7 cellular contexts compared by ENCODE assay signal in the genomic region with DNA sequence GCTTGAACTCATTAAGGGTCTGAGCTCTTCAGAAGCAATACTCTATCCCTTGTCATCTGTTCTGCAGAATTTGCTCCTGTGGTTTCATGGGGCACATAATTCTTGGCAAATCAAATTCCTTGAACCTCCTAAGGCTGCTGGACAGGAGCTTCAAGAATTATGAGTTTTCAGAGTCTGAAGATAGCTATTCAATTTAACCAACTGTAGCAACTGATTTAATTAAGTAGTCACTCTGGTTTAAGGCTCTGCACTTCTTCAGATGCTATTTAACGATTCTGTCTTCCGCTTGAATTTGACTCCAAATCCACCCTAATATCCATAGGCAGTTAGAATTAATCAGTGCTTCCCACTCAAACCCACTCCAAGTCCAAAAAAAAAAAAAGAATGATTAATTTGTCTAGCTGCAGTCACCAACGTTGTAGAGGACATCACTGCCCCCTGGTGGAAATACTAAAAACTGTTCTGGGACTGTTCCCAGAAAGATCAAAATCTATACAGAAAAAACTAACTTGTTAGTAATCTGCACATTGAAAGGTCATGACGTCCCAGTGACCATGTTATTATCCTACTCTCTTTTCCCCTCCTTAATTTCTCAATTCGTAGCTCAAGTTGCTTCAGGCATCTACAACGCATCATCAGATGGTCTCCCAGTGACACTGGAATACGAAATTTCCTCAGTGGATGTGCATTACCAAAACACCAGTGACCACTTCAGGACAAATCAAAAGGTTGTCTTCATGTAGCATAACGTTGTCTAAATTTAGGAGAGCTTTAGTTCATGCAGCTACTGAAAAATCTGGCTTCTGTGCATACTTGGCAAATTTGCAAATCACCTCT.
DNase-seq lines count a peak whose midpoint lies in the region; FAIRE-seq and TF ChIP-seq lines count a peak whose summit lies in the region.

No MANE protein-coding gene starts in this region.

- no peak overlapping the region for H3K9ac ChIP-seq in GM23248
- no peak overlapping the region for H3K9ac ChIP-seq in kidney (ENCODE audit: low read length in 2 of 2)

- peaks cover 5% of the 10 kb centered on the region for H3K4me1 Mint-ChIP-seq in T-helper 2 cell treated with Interferon-gamma antibody and Interleukin-4, amounts not matched to agents 5 μg/mL and 100 μg/mL, for 36 hours (ENCODE audit: low read depth)

- peak; percentile 77 for TF ChIP-seq CTCF in DOHH2 (IDR thresholded peaks at IDR 0.05; ENCODE audit: low read depth, low read length, poor library complexity, severe bottlenecking)
- TF ChIP-seq CTCF in astrocyte of the spinal cord (IDR thresholded peaks at IDR 0.05; ENCODE audit: low read depth, low read length), result peak; percentile 58
- peak; percentile 63 for TF ChIP-seq CTCF in kidney (IDR thresholded peaks at IDR 0.05; ENCODE audit: borderline replicate concordance, extremely low read depth, insufficient read depth)
- peak; percentile 27 to 62 (median 54) for TF ChIP-seq CTCF in tibial nerve (IDR thresholded peaks at IDR 0.05)

- H3K4me3 ChIP-seq in DOHH2 (ENCODE audit: low read length) (no peak overlapping the region), GM23248 (no peak overlapping the region), astrocyte of the spinal cord (ENCODE audit: low read depth, low read length) (no peak overlapping the region), kidney (ENCODE audit: low read length in 2 of 2) (no peak overlapping the region), tibial nerve (no peak overlapping the region)

- DNase-seq in GM23248 (peak; percentile 66), NCI-H460 (ENCODE audit: extremely low read depth, low read depth) (peak; percentile 49), astrocyte of the spinal cord (ENCODE audit: low read depth, low spot score) (peak; percentile 47), kidney (no peak), tibial nerve (ENCODE audit: low spot score in 2 of 2) (peak in 1 of 2 donors; percentile 31)
- no peak for DNase-seq in T-helper 2 cell treated with Interferon-gamma antibody and Interleukin-4, amounts not matched to agents 5 μg/mL and 100 μg/mL, for 36 hours (ENCODE audit: low spot score)

- no peaks in the 10 kb centered on the region for H3K4me1 ChIP-seq in DOHH2 (ENCODE audit: control insufficient read depth, low read length)
- no peaks in the 10 kb centered on the region for H3K4me1 ChIP-seq in GM23248 (ENCODE audit: insufficient read depth)
- H3K4me1 ChIP-seq in kidney (ENCODE audit: control insufficient read depth in 1 of 2, insufficient read depth in 1 of 2, low read depth in 1 of 2, low read length in 2 of 2), result no peaks in the 10 kb centered on the region
- H3K4me1 ChIP-seq in tibial nerve, result no peaks in the 10 kb centered on the region

- H2AFZ ChIP-seq in GM23248, result no peak overlapping the region

- no peak overlapping the region for H3K4me3 Mint-ChIP-seq in T-helper 2 cell treated with Interferon-gamma antibody and Interleukin-4, amounts not matched to agents 5 μg/mL and 100 μg/mL, for 36 hours

- no peak for TF ChIP-seq EP300 in tibial nerve (IDR thresholded peaks at IDR 0.05)

- no peaks in the 10 kb centered on the region for H3K9me3 Mint-ChIP-seq in T-helper 2 cell treated with Interferon-gamma antibody and Interleukin-4, amounts not matched to agents 5 μg/mL and 100 μg/mL, for 36 hours

- no peaks in the 10 kb centered on the region for H3F3A ChIP-seq in DOHH2 (ENCODE audit: control insufficient read depth, insufficient read depth)
- H3F3A ChIP-seq in GM23248 (ENCODE audit: insufficient read depth), result no peaks in the 10 kb centered on the region

- 10 to 13% methylated on average over 8 of the region's 8 CpGs for WGBS in GM23248 (ENCODE audit: low coverage in 1 of 2, low lambda C conversion rate in 2 of 2, missing lambda C conversion rate in 2 of 2), 2 experiments
- 21 to 24% methylated on average over 8 of the region's 8 CpGs for WGBS in tibial nerve, 2 donors

- peak; percentile 41 for FAIRE-seq in kidney (lab: Jason Lieb, UNC)

- intact Hi-C loops in kidney (cut with DNase I), result no loop called here

- in situ Hi-C loops in GM23248 (cut with MboI) (loop anchor here (10.0 kb wide), 1 partner anchor 948 kb away; no protein-coding TSS in a partner anchor), astrocyte of the spinal cord (cut with HindIII; ENCODE audit: low sequenced_read_pairs) (no loop called here)

- H3K27me3 ChIP-seq in DOHH2 (ENCODE audit: control insufficient read depth, low read length), result no peaks in the 10 kb centered on the region
- peaks cover 13% of the 10 kb centered on the region; the same call in 1 of the 2 replicates for H3K27me3 ChIP-seq in GM23248 (replicated peaks; ENCODE audit: insufficient read depth)
- H3K27me3 ChIP-seq in tibial nerve, result no peaks in the 10 kb centered on the region

- peaks cover 12% of the 10 kb centered on the region for H3K27me3 Mint-ChIP-seq in T-helper 2 cell treated with Interferon-gamma antibody and Interleukin-4, amounts not matched to agents 5 μg/mL and 100 μg/mL, for 36 hours (ENCODE audit: low read depth)

- H3K9me2 ChIP-seq in DOHH2 (replicated peaks; ENCODE audit: control insufficient read depth, low read length) (no peaks in the 10 kb centered on the region), GM23248 (ENCODE audit: insufficient read depth) (no peaks in the 10 kb centered on the region)

- no peaks in the 10 kb centered on the region for H3K36me3 ChIP-seq in DOHH2 (ENCODE audit: control insufficient read depth, low read length)
- H3K36me3 ChIP-seq in GM23248 (ENCODE audit: low read depth), result no peaks in the 10 kb centered on the region
- no peaks in the 10 kb centered on the region for H3K36me3 ChIP-seq in kidney (ENCODE audit: control insufficient read depth in 1 of 2, insufficient read depth in 2 of 2, low read length in 2 of 2)
- no peaks in the 10 kb centered on the region for H3K36me3 ChIP-seq in tibial nerve

- H4K20me1 ChIP-seq in DOHH2 (ENCODE audit: control insufficient read depth, insufficient read depth, low read depth, low read length) (no peaks in the 10 kb centered on the region), GM23248 (ENCODE audit: insufficient read depth) (no peaks in the 10 kb centered on the region)

- H3K27ac ChIP-seq in DOHH2 (ENCODE audit: low read depth, low read length), result no peak overlapping the region
- H3K27ac ChIP-seq in GM23248, result no peak overlapping the region
- no peak overlapping the region for H3K27ac ChIP-seq in kidney (ENCODE audit: low read depth in 2 of 2, low read length in 2 of 2)
- no peak overlapping the region for H3K27ac ChIP-seq in tibial nerve

- H3K79me2 ChIP-seq in DOHH2 (ENCODE audit: control insufficient read depth, low read length), result no peaks in the 10 kb centered on the region
- no peaks in the 10 kb centered on the region for H3K79me2 ChIP-seq in GM23248 (ENCODE audit: insufficient read depth)

- no peaks in the 10 kb centered on the region for H3K36me3 Mint-ChIP-seq in T-helper 2 cell treated with Interferon-gamma antibody and Interleukin-4, amounts not matched to agents 5 μg/mL and 100 μg/mL, for 36 hours (ENCODE audit: low read depth)

- H3K4me2 ChIP-seq in DOHH2 (ENCODE audit: low read length), result no peak overlapping the region
- H3K4me2 ChIP-seq in GM23248 (ENCODE audit: unreplicated experiment), result no peak overlapping the region

- no peak for TF ChIP-seq POLR2A in tibial nerve (IDR thresholded peaks at IDR 0.05)

- H3K27ac Mint-ChIP-seq in T-helper 2 cell treated with Interferon-gamma antibody and Interleukin-4, amounts not matched to agents 5 μg/mL and 100 μg/mL, for 36 hours, result no peak overlapping the region

- H3K9me3 ChIP-seq in DOHH2 (ENCODE audit: control insufficient read depth, insufficient read depth, low read length), result no peaks in the 10 kb centered on the region
- H3K9me3 ChIP-seq in GM23248 (ENCODE audit: low read depth), result no peaks in the 10 kb centered on the region
- H3K9me3 ChIP-seq in kidney (ENCODE audit: control insufficient read depth in 1 of 2, low read length in 2 of 2), result no peaks in the 10 kb centered on the region
- no peaks in the 10 kb centered on the region for H3K9me3 ChIP-seq in tibial nerve

Comparison
In these comparisons a context has a peak if more than half of its experiments do, and no peak if none do; other contexts are left out.
1. DNase-seq: peak in GM23248 (single experiment), NCI-H460 (single experiment) and astrocyte of the spinal cord (single experiment); none in kidney (single experiment) and T-helper 2 cell treated with Interferon-gamma antibody and Interleukin-4, amounts not matched to agents 5 μg/mL and 100 μg/mL, for 36 hours (single experiment).
2. Peak in every context shown above with its lines, with median percentiles within 50 percentile points of each other: CTCF ChIP-seq.